Comparison of ENCODE assay signal across 29 cellular contexts in the genomic region with DNA sequence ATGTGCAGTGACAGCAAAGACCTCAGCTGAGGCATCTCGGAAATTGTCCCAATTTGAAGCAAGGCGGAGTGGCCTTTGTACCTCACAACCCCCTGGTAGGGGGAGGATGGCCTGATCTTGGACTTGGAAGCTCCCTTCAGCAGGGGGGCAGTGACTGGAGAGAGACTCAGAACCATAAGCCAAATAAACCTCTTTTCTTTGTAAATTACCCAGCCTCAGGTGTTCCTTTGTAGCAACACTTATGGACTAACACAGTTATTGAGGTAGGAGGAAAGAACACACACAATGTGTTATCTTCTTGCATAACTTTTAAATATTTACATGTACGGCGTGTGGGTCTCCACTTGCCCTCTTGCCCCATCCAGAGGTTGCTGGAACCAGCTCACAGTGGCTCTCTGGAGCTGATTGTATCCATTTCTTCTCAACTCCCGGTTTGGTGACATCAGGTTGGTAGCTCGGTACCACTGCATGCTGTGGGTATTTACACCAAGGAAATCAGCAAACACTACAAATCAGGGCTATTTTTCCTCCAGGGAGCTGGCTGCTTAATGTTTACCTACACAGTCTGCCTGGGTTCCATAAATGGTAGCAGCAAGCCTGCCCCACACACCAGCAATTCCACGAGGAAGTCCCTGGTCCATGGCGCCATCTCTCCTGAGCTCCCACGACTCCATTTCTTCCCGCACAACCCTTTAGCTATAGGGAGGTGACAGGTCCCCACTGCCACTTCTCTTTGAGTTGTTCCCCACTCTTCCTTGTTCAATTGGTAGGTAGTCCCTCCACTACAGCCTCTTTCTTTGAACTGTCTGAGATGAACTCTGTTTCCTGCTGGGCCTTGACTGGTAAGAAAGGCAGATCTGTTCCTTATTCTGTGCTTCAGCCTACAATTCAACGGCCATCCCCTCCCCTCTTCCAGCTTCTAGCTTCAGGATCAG.
"Had no signal": no experiment of that assay in that cellular context is flagged by ENCODE, and none has a peak within 500 bp of the region (broad histone marks: within the 10 kb centered on the region; RNA-seq: fewer than 3 reads in every experiment).

No MANE protein-coding gene starts in this region.

- H3K9me3 Mint-ChIP-seq: activated CD8-positive, alpha-beta T cell treated with anti-CD3 and anti-CD28 coated beads for 36 hours; activated naive CD8-positive, alpha-beta T cell treated with anti-CD3 and anti-CD28 coated beads for 36 hours; activated T-cell treated with anti-CD3 and anti-CD28 coated beads, Interleukin-2, amount 50 U/mL, for 72 hours; central memory CD8-positive, alpha-beta T cell; T-helper 1 cell treated with Interleukin-12 subunit alpha and Interleukin-12 subunit beta and Interleukin-4 antibody, amounts not matched to agents 30 μg/mL and 1 μg/mL, for 36 hours; T-helper 2 cell treated with Interferon-gamma antibody and Interleukin-4, amounts not matched to agents 5 μg/mL and 100 μg/mL, for 36 hours had no signal

- ATAC-seq: activated CD8-positive, alpha-beta T cell treated with anti-CD3 and anti-CD28 coated beads for 36 hours; activated T-cell treated with anti-CD3 and anti-CD28 coated beads, Interleukin-2, amount 50 U/mL, for 72 hours; activated T-helper 17 cell treated with anti-CD3 and anti-CD28 coated beads, Interleukin-2, amount 50 U/mL, for 72 hours; Panc1 had no signal

- H3K27ac Mint-ChIP-seq: activated CD8-positive, alpha-beta T cell treated with anti-CD3 and anti-CD28 coated beads for 36 hours; activated naive CD8-positive, alpha-beta T cell treated with anti-CD3 and anti-CD28 coated beads for 36 hours; activated T-cell treated with anti-CD3 and anti-CD28 coated beads, Interleukin-2, amount 50 U/mL, for 72 hours; activated T-helper 17 cell treated with anti-CD3 and anti-CD28 coated beads, Interleukin-2, amount 50 U/mL, for 72 hours; T-helper 1 cell treated with Interleukin-12 subunit alpha and Interleukin-12 subunit beta and Interleukin-4 antibody, amounts not matched to agents 30 μg/mL and 1 μg/mL, for 36 hours; T-helper 2 cell treated with Interferon-gamma antibody and Interleukin-4, amounts not matched to agents 5 μg/mL and 100 μg/mL, for 36 hours had no signal

- H3K4me3 Mint-ChIP-seq: activated CD8-positive, alpha-beta T cell treated with anti-CD3 and anti-CD28 coated beads for 36 hours; activated naive CD8-positive, alpha-beta T cell treated with anti-CD3 and anti-CD28 coated beads for 36 hours; activated T-cell treated with anti-CD3 and anti-CD28 coated beads, Interleukin-2, amount 50 U/mL, for 72 hours; activated T-helper 17 cell treated with anti-CD3 and anti-CD28 coated beads, Interleukin-2, amount 50 U/mL, for 72 hours; central memory CD8-positive, alpha-beta T cell; T-helper 1 cell treated with Interleukin-12 subunit alpha and Interleukin-12 subunit beta and Interleukin-4 antibody, amounts not matched to agents 30 μg/mL and 1 μg/mL, for 36 hours; T-helper 2 cell treated with Interferon-gamma antibody and Interleukin-4, amounts not matched to agents 5 μg/mL and 100 μg/mL, for 36 hours had no signal

- H3K36me3 Mint-ChIP-seq: activated naive CD8-positive, alpha-beta T cell treated with anti-CD3 and anti-CD28 coated beads for 36 hours had no signal

- DNase-seq: activated CD4-positive, alpha-beta T cell treated with anti-CD3 and anti-CD28 coated beads for 1 hour; activated CD4-positive, alpha-beta T cell treated with anti-CD3 and anti-CD28 coated beads for 48 hours; activated CD4-positive, CD25-positive, alpha-beta regulatory T cell; activated CD8-positive, alpha-beta T cell treated with anti-CD3 and anti-CD28 coated beads for 36 hours; activated effector memory CD4-positive, alpha-beta T cell treated with anti-CD3 and anti-CD28 coated beads, Interleukin-2, amount 50 U/mL, for 16 hours; activated naive CD4-positive, alpha-beta T cell; activated naive CD4-positive, alpha-beta T cell treated with anti-CD3 and anti-CD28 coated beads, Interleukin-2, amount 50 U/mL, for 16 hours; activated naive CD8-positive, alpha-beta T cell treated with anti-CD3 and anti-CD28 coated beads for 36 hours; activated T-cell treated with anti-CD3 and anti-CD28 coated beads, Interleukin-2, amount 50 U/mL, for 1 hour; activated T-cell treated with anti-CD3 and anti-CD28 coated beads, Interleukin-2, amount 50 U/mL, for 72 hours; amniotic stem cell; Karpas-422; NCI-H1105; NCI-H1417 treated with DMSO at 0.1 percent for 48 hours; NCI-H1694; NCI-H1930; NCI-H2081 treated with DMSO at 0.1 percent for 48 hours; NCI-H226; NCI-H446 treated with DMSO at 0.1 percent for 48 hours; NCI-H524; NCI-H69; NCI-H82; SHP77; SK-N-SH had no signal

- H3K4me1 Mint-ChIP-seq: activated naive CD8-positive, alpha-beta T cell treated with anti-CD3 and anti-CD28 coated beads for 36 hours; activated T-helper 17 cell treated with anti-CD3 and anti-CD28 coated beads, Interleukin-2, amount 50 U/mL, for 72 hours; central memory CD8-positive, alpha-beta T cell had no signal
